1 cellular context compared by ENCODE assay signal in the genomic region with DNA sequence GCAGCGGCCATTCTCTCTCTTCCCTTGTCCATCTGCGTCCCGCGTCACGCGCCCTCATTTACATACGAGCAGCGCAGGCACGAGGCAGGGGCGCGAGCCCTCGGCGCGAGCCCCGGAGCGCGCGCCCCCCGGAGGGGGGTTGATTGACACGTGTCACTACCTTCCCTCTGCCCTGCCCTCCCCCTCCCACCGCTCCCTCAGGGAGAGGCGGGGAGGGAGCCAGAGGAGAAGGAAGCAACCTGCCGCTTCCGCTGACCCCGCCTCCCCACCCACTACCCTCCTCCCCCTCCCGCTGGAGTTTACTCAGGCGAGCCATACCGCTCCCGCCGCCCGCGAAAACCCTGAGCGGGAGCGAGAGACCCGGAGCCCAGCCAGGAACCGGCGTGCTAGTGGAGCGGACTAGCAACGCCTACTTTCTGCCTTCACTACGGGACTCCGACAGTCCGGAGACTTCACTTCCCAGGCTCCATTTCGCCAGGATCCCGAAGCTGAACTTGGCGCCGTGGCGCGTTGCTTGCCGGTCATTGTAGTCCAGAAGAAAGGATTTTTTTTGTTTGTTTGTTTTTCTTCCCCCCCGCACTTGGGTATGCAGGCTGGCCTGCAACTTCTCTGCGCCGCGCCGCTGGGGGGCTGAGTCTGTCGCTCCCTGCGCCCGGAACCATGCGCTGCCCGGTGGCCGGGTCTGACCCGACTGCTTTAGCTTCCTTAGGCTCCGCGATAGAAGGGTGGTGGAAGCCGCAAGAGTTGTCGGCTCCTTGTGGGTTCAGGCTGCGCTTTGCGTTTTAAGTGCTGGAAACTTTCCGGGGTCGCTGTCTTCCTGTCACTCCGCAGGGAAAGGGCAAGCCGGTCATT.
TF ChIP-seq lines count a peak whose summit lies in the region.

A gene (minus strand): TSS at position 36 of the 852 bp plus-strand sequence. CDS start 4 bp downstream, at position 32.

TF ChIP-seq in HepG2, 621 proteins besides CTCF, POLR2A, EP300 and RAD21 (continued from another document and continues in another):
- TF ChIP-seq ZNF891 (CRISPR knock-in tag; IDR thresholded peaks at IDR 0.05) = 0 out of 2 replicates have a peak, but pooled peaks have one; percentile 37
- no peak for TF ChIP-seq NFIB (CRISPR knock-in tag; IDR thresholded peaks at IDR 0.05; ENCODE audit: borderline replicate concordance)
- no peak for TF ChIP-seq KAT8 (CRISPR knock-in tag; IDR thresholded peaks at IDR 0.05)
- 0 out of 2 replicates have a peak, but pooled peaks have one; percentile 16 for TF ChIP-seq ISL2 (CRISPR knock-in tag; IDR thresholded peaks at IDR 0.05)
- no peak for TF ChIP-seq FOXK1 (CRISPR knock-in tag; IDR thresholded peaks at IDR 0.05; ENCODE audit: borderline replicate concordance, low read depth)
- TF ChIP-seq, protein P1, sequence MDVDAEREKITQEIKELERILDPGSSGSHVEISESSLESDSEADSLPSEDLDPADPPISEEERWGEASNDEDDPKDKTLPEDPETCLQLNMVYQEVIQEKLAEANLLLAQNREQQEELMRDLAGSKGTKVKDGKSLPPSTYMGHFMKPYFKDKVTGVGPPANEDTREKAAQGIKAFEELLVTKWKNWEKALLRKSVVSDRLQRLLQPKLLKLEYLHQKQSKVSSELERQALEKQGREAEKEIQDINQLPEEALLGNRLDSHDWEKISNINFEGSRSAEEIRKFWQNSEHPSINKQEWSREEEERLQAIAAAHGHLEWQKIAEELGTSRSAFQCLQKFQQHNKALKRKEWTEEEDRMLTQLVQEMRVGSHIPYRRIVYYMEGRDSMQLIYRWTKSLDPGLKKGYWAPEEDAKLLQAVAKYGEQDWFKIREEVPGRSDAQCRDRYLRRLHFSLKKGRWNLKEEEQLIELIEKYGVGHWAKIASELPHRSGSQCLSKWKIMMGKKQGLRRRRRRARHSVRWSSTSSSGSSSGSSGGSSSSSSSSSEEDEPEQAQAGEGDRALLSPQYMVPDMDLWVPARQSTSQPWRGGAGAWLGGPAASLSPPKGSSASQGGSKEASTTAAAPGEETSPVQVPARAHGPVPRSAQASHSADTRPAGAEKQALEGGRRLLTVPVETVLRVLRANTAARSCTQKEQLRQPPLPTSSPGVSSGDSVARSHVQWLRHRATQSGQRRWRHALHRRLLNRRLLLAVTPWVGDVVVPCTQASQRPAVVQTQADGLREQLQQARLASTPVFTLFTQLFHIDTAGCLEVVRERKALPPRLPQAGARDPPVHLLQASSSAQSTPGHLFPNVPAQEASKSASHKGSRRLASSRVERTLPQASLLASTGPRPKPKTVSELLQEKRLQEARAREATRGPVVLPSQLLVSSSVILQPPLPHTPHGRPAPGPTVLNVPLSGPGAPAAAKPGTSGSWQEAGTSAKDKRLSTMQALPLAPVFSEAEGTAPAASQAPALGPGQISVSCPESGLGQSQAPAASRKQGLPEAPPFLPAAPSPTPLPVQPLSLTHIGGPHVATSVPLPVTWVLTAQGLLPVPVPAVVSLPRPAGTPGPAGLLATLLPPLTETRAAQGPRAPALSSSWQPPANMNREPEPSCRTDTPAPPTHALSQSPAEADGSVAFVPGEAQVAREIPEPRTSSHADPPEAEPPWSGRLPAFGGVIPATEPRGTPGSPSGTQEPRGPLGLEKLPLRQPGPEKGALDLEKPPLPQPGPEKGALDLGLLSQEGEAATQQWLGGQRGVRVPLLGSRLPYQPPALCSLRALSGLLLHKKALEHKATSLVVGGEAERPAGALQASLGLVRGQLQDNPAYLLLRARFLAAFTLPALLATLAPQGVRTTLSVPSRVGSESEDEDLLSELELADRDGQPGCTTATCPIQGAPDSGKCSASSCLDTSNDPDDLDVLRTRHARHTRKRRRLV (CRISPR knock-in tag; IDR thresholded peaks at IDR 0.05) = no peak
- TF ChIP-seq RFXAP (CRISPR knock-in tag; IDR thresholded peaks at IDR 0.05; ENCODE audit: borderline replicate concordance) = 0 out of 2 replicates have a peak, but pooled peaks have one; percentile 25
- TF ChIP-seq ZFYVE20 (CRISPR knock-in tag; IDR thresholded peaks at IDR 0.05; ENCODE audit: borderline replicate concordance, low read depth) = no peak; the same call in 1 of the 2 replicates
- TF ChIP-seq ZNF816 (CRISPR knock-in tag; IDR thresholded peaks at IDR 0.05; ENCODE audit: borderline replicate concordance) = peak; percentile 37
- TF ChIP-seq, protein P2, sequence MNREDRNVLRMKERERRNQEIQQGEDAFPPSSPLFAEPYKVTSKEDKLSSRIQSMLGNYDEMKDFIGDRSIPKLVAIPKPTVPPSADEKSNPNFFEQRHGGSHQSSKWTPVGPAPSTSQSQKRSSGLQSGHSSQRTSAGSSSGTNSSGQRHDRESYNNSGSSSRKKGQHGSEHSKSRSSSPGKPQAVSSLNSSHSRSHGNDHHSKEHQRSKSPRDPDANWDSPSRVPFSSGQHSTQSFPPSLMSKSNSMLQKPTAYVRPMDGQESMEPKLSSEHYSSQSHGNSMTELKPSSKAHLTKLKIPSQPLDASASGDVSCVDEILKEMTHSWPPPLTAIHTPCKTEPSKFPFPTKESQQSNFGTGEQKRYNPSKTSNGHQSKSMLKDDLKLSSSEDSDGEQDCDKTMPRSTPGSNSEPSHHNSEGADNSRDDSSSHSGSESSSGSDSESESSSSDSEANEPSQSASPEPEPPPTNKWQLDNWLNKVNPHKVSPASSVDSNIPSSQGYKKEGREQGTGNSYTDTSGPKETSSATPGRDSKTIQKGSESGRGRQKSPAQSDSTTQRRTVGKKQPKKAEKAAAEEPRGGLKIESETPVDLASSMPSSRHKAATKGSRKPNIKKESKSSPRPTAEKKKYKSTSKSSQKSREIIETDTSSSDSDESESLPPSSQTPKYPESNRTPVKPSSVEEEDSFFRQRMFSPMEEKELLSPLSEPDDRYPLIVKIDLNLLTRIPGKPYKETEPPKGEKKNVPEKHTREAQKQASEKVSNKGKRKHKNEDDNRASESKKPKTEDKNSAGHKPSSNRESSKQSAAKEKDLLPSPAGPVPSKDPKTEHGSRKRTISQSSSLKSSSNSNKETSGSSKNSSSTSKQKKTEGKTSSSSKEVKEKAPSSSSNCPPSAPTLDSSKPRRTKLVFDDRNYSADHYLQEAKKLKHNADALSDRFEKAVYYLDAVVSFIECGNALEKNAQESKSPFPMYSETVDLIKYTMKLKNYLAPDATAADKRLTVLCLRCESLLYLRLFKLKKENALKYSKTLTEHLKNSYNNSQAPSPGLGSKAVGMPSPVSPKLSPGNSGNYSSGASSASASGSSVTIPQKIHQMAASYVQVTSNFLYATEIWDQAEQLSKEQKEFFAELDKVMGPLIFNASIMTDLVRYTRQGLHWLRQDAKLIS (CRISPR knock-in tag; IDR thresholded peaks at IDR 0.05) = no peak
- peak; percentile 25 for TF ChIP-seq ZBTB7B (CRISPR knock-in tag; IDR thresholded peaks at IDR 0.05)
- no peak for TF ChIP-seq ATRX (CRISPR knock-in tag; IDR thresholded peaks at IDR 0.05; ENCODE audit: borderline replicate concordance)
- no peak for TF ChIP-seq NCOA5 (CRISPR knock-in tag; IDR thresholded peaks at IDR 0.05)
- no peak for TF ChIP-seq MED13 (CRISPR knock-in tag; IDR thresholded peaks at IDR 0.05)
- 0 out of 2 replicates have a peak, but pooled peaks have one; percentile 18 for TF ChIP-seq POLR2AphosphoS5 (IDR thresholded peaks at IDR 0.05; ENCODE audit: low read depth, low read length)
- TF ChIP-seq, protein P3, sequence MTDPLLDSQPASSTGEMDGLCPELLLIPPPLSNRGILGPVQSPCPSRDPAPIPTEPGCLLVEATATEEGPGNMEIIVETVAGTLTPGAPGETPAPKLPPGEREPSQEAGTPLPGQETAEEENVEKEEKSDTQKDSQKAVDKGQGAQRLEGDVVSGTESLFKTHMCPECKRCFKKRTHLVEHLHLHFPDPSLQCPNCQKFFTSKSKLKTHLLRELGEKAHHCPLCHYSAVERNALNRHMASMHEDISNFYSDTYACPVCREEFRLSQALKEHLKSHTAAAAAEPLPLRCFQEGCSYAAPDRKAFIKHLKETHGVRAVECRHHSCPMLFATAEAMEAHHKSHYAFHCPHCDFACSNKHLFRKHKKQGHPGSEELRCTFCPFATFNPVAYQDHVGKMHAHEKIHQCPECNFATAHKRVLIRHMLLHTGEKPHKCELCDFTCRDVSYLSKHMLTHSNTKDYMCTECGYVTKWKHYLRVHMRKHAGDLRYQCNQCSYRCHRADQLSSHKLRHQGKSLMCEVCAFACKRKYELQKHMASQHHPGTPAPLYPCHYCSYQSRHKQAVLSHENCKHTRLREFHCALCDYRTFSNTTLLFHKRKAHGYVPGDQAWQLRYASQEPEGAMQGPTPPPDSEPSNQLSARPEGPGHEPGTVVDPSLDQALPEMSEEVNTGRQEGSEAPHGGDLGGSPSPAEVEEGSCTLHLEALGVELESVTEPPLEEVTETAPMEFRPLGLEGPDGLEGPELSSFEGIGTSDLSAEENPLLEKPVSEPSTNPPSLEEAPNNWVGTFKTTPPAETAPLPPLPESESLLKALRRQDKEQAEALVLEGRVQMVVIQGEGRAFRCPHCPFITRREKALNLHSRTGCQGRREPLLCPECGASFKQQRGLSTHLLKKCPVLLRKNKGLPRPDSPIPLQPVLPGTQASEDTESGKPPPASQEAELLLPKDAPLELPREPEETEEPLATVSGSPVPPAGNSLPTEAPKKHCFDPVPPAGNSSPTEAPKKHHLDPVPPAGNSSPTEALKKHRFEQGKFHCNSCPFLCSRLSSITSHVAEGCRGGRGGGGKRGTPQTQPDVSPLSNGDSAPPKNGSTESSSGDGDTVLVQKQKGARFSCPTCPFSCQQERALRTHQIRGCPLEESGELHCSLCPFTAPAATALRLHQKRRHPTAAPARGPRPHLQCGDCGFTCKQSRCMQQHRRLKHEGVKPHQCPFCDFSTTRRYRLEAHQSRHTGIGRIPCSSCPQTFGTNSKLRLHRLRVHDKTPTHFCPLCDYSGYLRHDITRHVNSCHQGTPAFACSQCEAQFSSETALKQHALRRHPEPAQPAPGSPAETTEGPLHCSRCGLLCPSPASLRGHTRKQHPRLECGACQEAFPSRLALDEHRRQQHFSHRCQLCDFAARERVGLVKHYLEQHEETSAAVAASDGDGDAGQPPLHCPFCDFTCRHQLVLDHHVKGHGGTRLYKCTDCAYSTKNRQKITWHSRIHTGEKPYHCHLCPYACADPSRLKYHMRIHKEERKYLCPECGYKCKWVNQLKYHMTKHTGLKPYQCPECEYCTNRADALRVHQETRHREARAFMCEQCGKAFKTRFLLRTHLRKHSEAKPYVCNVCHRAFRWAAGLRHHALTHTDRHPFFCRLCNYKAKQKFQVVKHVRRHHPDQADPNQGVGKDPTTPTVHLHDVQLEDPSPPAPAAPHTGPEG (CRISPR knock-in tag; IDR thresholded peaks at IDR 0.05) = no peak
- TF ChIP-seq, protein P4, sequence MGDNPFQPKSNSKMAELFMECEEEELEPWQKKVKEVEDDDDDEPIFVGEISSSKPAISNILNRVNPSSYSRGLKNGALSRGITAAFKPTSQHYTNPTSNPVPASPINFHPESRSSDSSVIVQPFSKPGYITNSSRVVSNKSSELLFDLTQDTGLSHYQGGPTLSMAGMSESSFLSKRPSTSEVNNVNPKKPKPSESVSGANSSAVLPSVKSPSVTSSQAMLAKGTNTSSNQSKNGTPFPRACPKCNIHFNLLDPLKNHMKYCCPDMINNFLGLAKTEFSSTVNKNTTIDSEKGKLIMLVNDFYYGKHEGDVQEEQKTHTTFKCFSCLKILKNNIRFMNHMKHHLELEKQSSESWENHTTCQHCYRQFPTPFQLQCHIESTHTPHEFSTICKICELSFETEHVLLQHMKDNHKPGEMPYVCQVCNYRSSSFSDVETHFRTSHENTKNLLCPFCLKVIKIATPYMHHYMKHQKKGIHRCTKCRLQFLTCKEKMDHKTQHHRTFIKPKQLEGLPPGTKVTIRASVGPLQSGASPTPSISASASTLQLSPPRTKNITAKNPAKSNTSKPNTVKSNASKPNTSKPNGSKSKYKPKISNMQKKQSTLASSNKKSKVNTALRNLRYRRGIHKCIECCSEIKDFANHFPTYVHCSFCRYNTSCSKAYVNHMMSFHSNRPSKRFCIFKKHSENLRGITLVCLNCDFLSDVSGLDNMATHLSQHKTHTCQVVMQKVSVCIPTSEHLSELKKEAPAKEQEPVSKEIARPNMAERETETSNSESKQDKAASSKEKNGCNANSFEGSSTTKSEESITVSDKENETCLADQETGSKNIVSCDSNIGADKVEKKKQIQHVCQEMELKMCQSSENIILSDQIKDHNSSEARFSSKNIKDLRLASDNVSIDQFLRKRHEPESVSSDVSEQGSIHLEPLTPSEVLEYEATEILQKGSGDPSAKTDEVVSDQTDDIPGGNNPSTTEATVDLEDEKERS (CRISPR knock-in tag; IDR thresholded peaks at IDR 0.05) = no peak
- no peak for TF ChIP-seq ZBTB20 (CRISPR knock-in tag; IDR thresholded peaks at IDR 0.05; ENCODE audit: borderline replicate concordance, low read depth)
- TF ChIP-seq SRSF9 (IDR thresholded peaks at IDR 0.05; ENCODE audit: borderline replicate concordance, insufficient read depth, low read depth, low read length, poor library complexity, severe bottlenecking) = no peak
- TF ChIP-seq, protein P5, sequence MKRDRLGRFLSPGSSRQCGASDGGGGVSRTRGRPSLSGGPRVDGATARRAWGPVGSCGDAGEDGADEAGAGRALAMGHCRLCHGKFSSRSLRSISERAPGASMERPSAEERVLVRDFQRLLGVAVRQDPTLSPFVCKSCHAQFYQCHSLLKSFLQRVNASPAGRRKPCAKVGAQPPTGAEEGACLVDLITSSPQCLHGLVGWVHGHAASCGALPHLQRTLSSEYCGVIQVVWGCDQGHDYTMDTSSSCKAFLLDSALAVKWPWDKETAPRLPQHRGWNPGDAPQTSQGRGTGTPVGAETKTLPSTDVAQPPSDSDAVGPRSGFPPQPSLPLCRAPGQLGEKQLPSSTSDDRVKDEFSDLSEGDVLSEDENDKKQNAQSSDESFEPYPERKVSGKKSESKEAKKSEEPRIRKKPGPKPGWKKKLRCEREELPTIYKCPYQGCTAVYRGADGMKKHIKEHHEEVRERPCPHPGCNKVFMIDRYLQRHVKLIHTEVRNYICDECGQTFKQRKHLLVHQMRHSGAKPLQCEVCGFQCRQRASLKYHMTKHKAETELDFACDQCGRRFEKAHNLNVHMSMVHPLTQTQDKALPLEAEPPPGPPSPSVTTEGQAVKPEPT (CRISPR knock-in tag; IDR thresholded peaks at IDR 0.05; ENCODE audit: low read depth) = no peak
- TF ChIP-seq, protein P6, sequence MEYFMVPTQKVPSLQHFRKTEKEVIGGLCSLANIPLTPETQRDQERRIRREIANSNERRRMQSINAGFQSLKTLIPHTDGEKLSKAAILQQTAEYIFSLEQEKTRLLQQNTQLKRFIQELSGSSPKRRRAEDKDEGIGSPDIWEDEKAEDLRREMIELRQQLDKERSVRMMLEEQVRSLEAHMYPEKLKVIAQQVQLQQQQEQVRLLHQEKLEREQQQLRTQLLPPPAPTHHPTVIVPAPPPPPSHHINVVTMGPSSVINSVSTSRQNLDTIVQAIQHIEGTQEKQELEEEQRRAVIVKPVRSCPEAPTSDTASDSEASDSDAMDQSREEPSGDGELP (IDR thresholded peaks at IDR 0.05; ENCODE audit: borderline replicate concordance, low read depth) = 0 out of 2 replicates have a peak, but pooled peaks have one; percentile 22
- 0 out of 2 replicates have a peak, but pooled peaks have one; percentile 61 for TF ChIP-seq ZSCAN30 (CRISPR knock-in tag; IDR thresholded peaks at IDR 0.05)
- no peak for TF ChIP-seq RCOR2 (CRISPR knock-in tag; IDR thresholded peaks at IDR 0.05)
- no peak for TF ChIP-seq ZNF225 (CRISPR knock-in tag; IDR thresholded peaks at IDR 0.05)
- TF ChIP-seq ZBTB1 (CRISPR knock-in tag; IDR thresholded peaks at IDR 0.05; ENCODE audit: borderline replicate concordance) = no peak
- no peak for TF ChIP-seq U2AF2 (IDR thresholded peaks at IDR 0.05; ENCODE audit: low read depth, low read length)
